ENCODE assay signal across 23 cellular contexts in the genomic region with DNA sequence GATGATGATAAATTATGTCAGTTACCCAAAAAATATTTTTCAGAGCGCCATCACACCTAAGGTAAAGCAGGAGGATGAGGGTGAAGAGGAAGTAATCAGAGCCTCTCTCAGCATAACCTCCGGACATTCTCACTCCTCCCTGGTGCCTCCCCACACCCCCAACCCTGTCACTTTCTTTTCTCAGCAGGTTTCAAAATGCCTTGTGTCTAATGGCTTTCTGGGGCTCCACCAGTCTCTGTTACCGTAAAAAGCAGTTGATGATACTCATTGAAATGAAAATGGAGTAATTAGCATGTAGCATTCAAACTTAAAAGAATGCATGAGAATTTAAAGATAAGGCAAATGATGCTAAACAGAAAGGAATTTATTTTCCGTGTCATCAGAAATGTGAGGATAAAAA.
"Had no signal": no experiment of that assay in that cellular context is flagged by ENCODE, and none has a peak within 500 bp of the region (broad histone marks: within the 10 kb centered on the region; RNA-seq: fewer than 3 reads in every experiment).

No MANE protein-coding gene starts in this region.

- DNase-seq: activated B cell treated with CpG ODN at 0.5 μM for 24 hours; activated CD4-positive, alpha-beta T cell treated with anti-CD3 and anti-CD28 coated beads for 1 hour; activated CD4-positive, alpha-beta T cell treated with anti-CD3 and anti-CD28 coated beads, Interleukin-2, amount 10 ng/mL, durations not matched to agents 24 days and 14 days; activated CD4-positive, alpha-beta T cell treated with anti-CD3 and anti-CD28 coated beads, Interleukin-2, amount 50 U/mL, for 48 hours; activated effector memory CD4-positive, alpha-beta T cell treated with anti-CD3 and anti-CD28 coated beads, Interleukin-2, amount 50 U/mL, for 16 hours; activated naive CD4-positive, alpha-beta T cell treated with Interleukin-2 at 50 U/mL for 16 hours; activated T-cell treated with anti-CD3 and anti-CD28 coated beads, Interleukin-2, amount 50 U/mL, for 4 hours; amygdala; NCI-H1048; NCI-H1417; NCI-H1930; NCI-H2171; NCI-H2227 treated with DMSO at 0.1 percent for 48 hours; NCI-H446 treated with DMSO at 0.1 percent for 48 hours; NCI-H524 treated with DMSO at 0.1 percent for 48 hours; NCI-H748 treated with DMSO at 0.1 percent for 48 hours; PC-3; SHP77 treated with DMSO at 0.1 percent for 48 hours; T-helper 17 cell; T-helper 9 cell had no signal

- H3K27ac Mint-ChIP-seq: activated B cell treated with CpG ODN at 0.5 μM for 24 hours; activated naive CD4-positive, alpha-beta T cell treated with anti-CD3 and anti-CD28 coated beads, Interleukin-2, amount 50 U/mL, for 72 hours; T-helper 17 cell had no signal

- H3K27me3 Mint-ChIP-seq: brain had no signal

- H3K9me3 Mint-ChIP-seq: activated B cell treated with CpG ODN at 0.5 μM for 24 hours; activated T-cell treated with anti-CD3 and anti-CD28 coated beads, Interleukin-2, amount 50 U/mL, for 4 hours; central memory CD8-positive, alpha-beta T cell had no signal

- H3K36me3 Mint-ChIP-seq: activated naive CD4-positive, alpha-beta T cell treated with anti-CD3 and anti-CD28 coated beads, Interleukin-2, amount 50 U/mL, for 72 hours had no signal

- H3K4me3 Mint-ChIP-seq: activated B cell treated with CpG ODN at 0.5 μM for 24 hours; activated CD4-positive, alpha-beta T cell treated with anti-CD3 and anti-CD28 coated beads, Interleukin-2, amount 10 ng/mL, durations not matched to agents 24 days and 14 days; activated T-cell treated with anti-CD3 and anti-CD28 coated beads, Interleukin-2, amount 50 U/mL, for 4 hours; brain; central memory CD8-positive, alpha-beta T cell; T-helper 17 cell had no signal

- ATAC-seq: activated naive CD4-positive, alpha-beta T cell treated with anti-CD3 and anti-CD28 coated beads, Interleukin-2, amount 50 U/mL, for 72 hours; activated T-cell treated with anti-CD3 and anti-CD28 coated beads, Interleukin-2, amount 50 U/mL, for 4 hours; PC-3; T-helper 17 cell had no signal

- H3K4me1 Mint-ChIP-seq: activated B cell treated with CpG ODN at 0.5 μM for 24 hours; central memory CD8-positive, alpha-beta T cell; T-helper 17 cell had no signal
